In genomic region chr2:220674033-220674432, GRCh38 we compare ENCODE assay signal across 16 cellular contexts.
DNase-seq lines count a peak whose midpoint lies in the region; ATAC-seq and TF ChIP-seq lines count a peak whose summit lies in the region.
"Had no signal": no experiment of that assay in that cellular context is flagged by ENCODE, and none has a peak within 500 bp of the region (broad histone marks: within the 10 kb centered on the region; RNA-seq: fewer than 3 reads in every experiment).

No MANE protein-coding gene starts in this region.

- H3K9me3 Mint-ChIP-seq in type B pancreatic cell: peaks cover 6% of the 10 kb centered on the region
- no peaks in the 10 kb centered on the region for H3K9me3 Mint-ChIP-seq in T-helper 2 cell treated with Interferon-gamma antibody and Interleukin-4, amounts not matched to agents 5 μg/mL and 100 μg/mL, for 36 hours

- no peaks in the 10 kb centered on the region for H3K36me3 Mint-ChIP-seq in type B pancreatic cell
- no peaks in the 10 kb centered on the region for H3K36me3 Mint-ChIP-seq in T-helper 2 cell treated with Interferon-gamma antibody and Interleukin-4, amounts not matched to agents 5 μg/mL and 100 μg/mL, for 36 hours (ENCODE audit: low read depth)

- no peak for DNase-seq in type B pancreatic cell (ENCODE audit: extremely low spot score, unreplicated experiment)
- no peak for DNase-seq in T-helper 2 cell treated with Interferon-gamma antibody and Interleukin-4, amounts not matched to agents 5 μg/mL and 100 μg/mL, for 36 hours (ENCODE audit: low spot score)
- DNase-seq: activated CD8-positive, alpha-beta memory T cell treated with anti-CD3 and anti-CD28 coated beads for 24 hours; activated effector memory CD4-positive, alpha-beta T cell treated with anti-CD3 and anti-CD28 coated beads, Interleukin-2, amount 50 U/mL, for 16 hours; aorta; DMS 273 treated with DMSO at 0.1 percent for 48 hours; left ventricle myocardium superior; NCI-H146; PC-9; WERI-Rb-1 had no signal

- no peaks in the 10 kb centered on the region for H3K4me1 Mint-ChIP-seq in type B pancreatic cell (ENCODE audit: unreplicated experiment)
- no peaks in the 10 kb centered on the region for H3K4me1 Mint-ChIP-seq in T-helper 2 cell treated with Interferon-gamma antibody and Interleukin-4, amounts not matched to agents 5 μg/mL and 100 μg/mL, for 36 hours (ENCODE audit: low read depth)
- H3K4me1 Mint-ChIP-seq: nephron had no signal

- peak; percentile 52 for TF ChIP-seq CTCF in type B pancreatic cell (conservative IDR thresholded peaks at IDR 0.05)

- no peak overlapping the region for H3K4me3 Mint-ChIP-seq in type B pancreatic cell
- H3K4me3 Mint-ChIP-seq in T-helper 2 cell treated with Interferon-gamma antibody and Interleukin-4, amounts not matched to agents 5 μg/mL and 100 μg/mL, for 36 hours: no peak overlapping the region
- H3K4me3 Mint-ChIP-seq: nephron had no signal

- peak; percentile 65 for ATAC-seq in GM18858 (IDR thresholded peaks at IDR 0.05; ENCODE audit: unreplicated experiment)
- ATAC-seq in GM21786 (IDR thresholded peaks at IDR 0.05; ENCODE audit: unreplicated experiment): peak; percentile 81
- ATAC-seq in HG03432 (IDR thresholded peaks at IDR 0.05; ENCODE audit: unreplicated experiment): peak; percentile 89
- ATAC-seq in GM19035 (IDR thresholded peaks at IDR 0.05; ENCODE audit: unreplicated experiment): no peak
- no peak for ATAC-seq in HG02840 (IDR thresholded peaks at IDR 0.05; ENCODE audit: low FRiP score, unreplicated experiment)
- ATAC-seq: left ventricle myocardium superior had no signal

- H3K27ac Mint-ChIP-seq in type B pancreatic cell: no peak overlapping the region
- H3K27ac Mint-ChIP-seq in T-helper 2 cell treated with Interferon-gamma antibody and Interleukin-4, amounts not matched to agents 5 μg/mL and 100 μg/mL, for 36 hours: no peak overlapping the region
- H3K27ac Mint-ChIP-seq: nephron had no signal

- no peaks in the 10 kb centered on the region for H3K27me3 Mint-ChIP-seq in type B pancreatic cell
- no peaks in the 10 kb centered on the region for H3K27me3 Mint-ChIP-seq in T-helper 2 cell treated with Interferon-gamma antibody and Interleukin-4, amounts not matched to agents 5 μg/mL and 100 μg/mL, for 36 hours (ENCODE audit: low read depth)

Comparison
In these comparisons a context has a peak if more than half of its experiments do, and no peak if none do; other contexts are left out.
1. ATAC-seq: peak in GM18858 (single experiment), GM21786 (single experiment) and HG03432 (single experiment); none in GM19035 (single experiment) and HG02840 (single experiment).